Comparison of ENCODE assay signal across 8 cellular contexts in the genomic region with DNA sequence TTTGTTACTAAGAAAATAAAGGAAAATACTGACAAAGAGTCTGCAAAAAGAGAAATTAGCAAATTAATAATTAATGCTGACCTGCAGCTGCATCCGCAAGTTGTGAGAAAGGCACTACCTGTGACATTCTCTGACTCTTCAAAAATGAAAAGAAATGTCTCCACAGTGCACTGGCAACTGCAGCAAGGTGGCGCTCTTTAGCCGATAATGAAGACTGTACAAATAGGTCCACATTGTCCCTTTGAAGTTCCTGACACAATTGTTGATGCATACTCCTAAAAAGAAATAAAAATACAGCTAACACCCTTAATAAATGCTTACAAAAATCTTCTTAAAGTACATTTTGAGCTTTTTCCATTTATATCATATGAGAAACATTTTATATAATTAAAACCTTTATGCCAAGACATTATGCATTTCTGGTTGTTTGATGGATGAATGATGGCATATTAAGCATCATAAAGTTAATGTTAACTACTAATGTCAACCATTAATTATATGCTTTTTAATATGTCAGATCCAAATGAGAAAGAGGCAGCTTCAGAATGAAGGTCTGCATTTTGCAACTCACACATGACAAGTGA.
DNase-seq lines count a peak whose midpoint lies in the region; ATAC-seq and FAIRE-seq lines count a peak whose summit lies in the region.

No MANE protein-coding gene starts in this region.

- H3K4me3 Mint-ChIP-seq in activated CD4-positive, alpha-beta memory T cell treated with anti-CD3 and anti-CD28 coated beads for 36 hours, result no peak overlapping the region
- H3K4me3 Mint-ChIP-seq in stimulated activated effector memory CD8-positive, alpha-beta T cell treated with anti-CD3 and anti-CD28 coated beads, Interleukin-12 subunit alpha, Interleukin-12 subunit beta, amount 100 ng/mL, for 72 hours, result no peak overlapping the region

- DNase-seq in COLO668 (lab: John Stamatoyannopoulos, UW; ENCODE audit: unreplicated experiment) (peak; percentile 56), GM19239 (ENCODE audit: insufficient read length, low spot score) (peak; percentile 22), NCI-H524 treated with DMSO at 0.1 percent for 48 hours (lab: John Stamatoyannopoulos, UW) (peak; percentile 8), mucosa of gallbladder (ENCODE audit: low spot score) (peak; percentile 67)
- DNase-seq in activated CD4-positive, alpha-beta memory T cell treated with anti-CD3 and anti-CD28 coated beads for 36 hours, result peak; percentile 71
- DNase-seq in effector memory CD4-positive, alpha-beta T cell, result peak; percentile 10 to 41 (median 28)
- peak; percentile 48 to 68 for DNase-seq in stimulated activated effector memory CD8-positive, alpha-beta T cell treated with anti-CD3 and anti-CD28 coated beads, Interleukin-12 subunit alpha, Interleukin-12 subunit beta, amount 100 ng/mL, for 72 hours (ENCODE audit: low spot score in 2 of 2)

- H3K36me3 Mint-ChIP-seq in activated CD4-positive, alpha-beta memory T cell treated with anti-CD3 and anti-CD28 coated beads for 36 hours, result peaks cover 2% of the 10 kb centered on the region
- H3K36me3 Mint-ChIP-seq in stimulated activated effector memory CD8-positive, alpha-beta T cell treated with anti-CD3 and anti-CD28 coated beads, Interleukin-12 subunit alpha, Interleukin-12 subunit beta, amount 100 ng/mL, for 72 hours, result no peaks in the 10 kb centered on the region

- H3K36me3 ChIP-seq in effector memory CD4-positive, alpha-beta T cell (ENCODE audit: control insufficient read depth, insufficient read depth, low read length), result no peaks in the 10 kb centered on the region

- intact Hi-C loops in activated CD4-positive, alpha-beta memory T cell treated with anti-CD3 and anti-CD28 coated beads for 36 hours (cut with micrococcal nuclease), result loop anchor here (1.0 to 5.0 kb wide), 2 partner anchors 119 to 208 kb away; no protein-coding TSS in a partner anchor

- H3K9me3 Mint-ChIP-seq in activated CD4-positive, alpha-beta memory T cell treated with anti-CD3 and anti-CD28 coated beads for 36 hours, result no peaks in the 10 kb centered on the region
- no peaks in the 10 kb centered on the region for H3K9me3 Mint-ChIP-seq in stimulated activated effector memory CD8-positive, alpha-beta T cell treated with anti-CD3 and anti-CD28 coated beads, Interleukin-12 subunit alpha, Interleukin-12 subunit beta, amount 100 ng/mL, for 72 hours

- POLR2A ChIA-PET in activated CD4-positive, alpha-beta memory T cell treated with anti-CD3 and anti-CD28 coated beads for 36 hours (lab: Charles Lee), result no interaction called here

- H3K27ac ChIP-seq in effector memory CD4-positive, alpha-beta T cell (ENCODE audit: insufficient read depth, low read length, poor library complexity, severe bottlenecking), result no peak overlapping the region

- H3K27me3 ChIP-seq in effector memory CD4-positive, alpha-beta T cell (replicated peaks; ENCODE audit: control insufficient read depth, insufficient read depth, low read length, poor library complexity, severe bottlenecking), result no peaks in the 10 kb centered on the region

- H3K9me3 ChIP-seq in effector memory CD4-positive, alpha-beta T cell (ENCODE audit: control insufficient read depth, low read length), result no peaks in the 10 kb centered on the region

- peak; percentile 90 for FAIRE-seq in GM19239 (lab: Jason Lieb, UNC)

- no peak overlapping the region for H3K4me3 ChIP-seq in effector memory CD4-positive, alpha-beta T cell (ENCODE audit: insufficient read depth, low read depth, low read length, poor library complexity, severe bottlenecking)

- H3K27ac Mint-ChIP-seq in activated CD4-positive, alpha-beta memory T cell treated with anti-CD3 and anti-CD28 coated beads for 36 hours, result no peak overlapping the region
- no peak overlapping the region for H3K27ac Mint-ChIP-seq in stimulated activated effector memory CD8-positive, alpha-beta T cell treated with anti-CD3 and anti-CD28 coated beads, Interleukin-12 subunit alpha, Interleukin-12 subunit beta, amount 100 ng/mL, for 72 hours

- H3K4me1 Mint-ChIP-seq in activated CD4-positive, alpha-beta memory T cell treated with anti-CD3 and anti-CD28 coated beads for 36 hours (ENCODE audit: low read depth), result no peaks in the 10 kb centered on the region
- peaks cover 6% of the 10 kb centered on the region for H3K4me1 Mint-ChIP-seq in stimulated activated effector memory CD8-positive, alpha-beta T cell treated with anti-CD3 and anti-CD28 coated beads, Interleukin-12 subunit alpha, Interleukin-12 subunit beta, amount 100 ng/mL, for 72 hours

- CTCF ChIA-PET in activated CD4-positive, alpha-beta memory T cell treated with anti-CD3 and anti-CD28 coated beads for 36 hours (lab: Charles Lee), result interaction anchor here (0.6 to 3.1 kb wide), 20 partner anchors 8 to 697 kb away, joined by 3 to 28 read pairs (median 3); no protein-coding TSS in a partner anchor

- no peaks in the 10 kb centered on the region for H3K4me1 ChIP-seq in effector memory CD4-positive, alpha-beta T cell (ENCODE audit: control insufficient read depth, insufficient read depth, low read length, poor library complexity, severe bottlenecking)

- ATAC-seq in HG03280 (IDR thresholded peaks at IDR 0.05; ENCODE audit: unreplicated experiment), result peak; percentile 95
- ATAC-seq in stimulated activated effector memory CD8-positive, alpha-beta T cell treated with anti-CD3 and anti-CD28 coated beads, Interleukin-12 subunit alpha, Interleukin-12 subunit beta, amount 100 ng/mL, for 72 hours, result peak; percentile 72

- H3K27me3 Mint-ChIP-seq in activated CD4-positive, alpha-beta memory T cell treated with anti-CD3 and anti-CD28 coated beads for 36 hours, result no peaks in the 10 kb centered on the region

Comparison
In these comparisons a context has a peak if more than half of its experiments do, and no peak if none do; other contexts are left out.
1. DNase-seq: peak in every context shown above with its lines; median percentile 71 in activated CD4-positive, alpha-beta memory T cell treated with anti-CD3 and anti-CD28 coated beads for 36 hours; 67 in mucosa of gallbladder; 58 in stimulated activated effector memory CD8-positive, alpha-beta T cell treated with anti-CD3 and anti-CD28 coated beads, Interleukin-12 subunit alpha, Interleukin-12 subunit beta, amount 100 ng/mL, for 72 hours; 56 in COLO668; 28 in effector memory CD4-positive, alpha-beta T cell; 22 in GM19239; 8 in NCI-H524 treated with DMSO at 0.1 percent for 48 hours.